14 cellular contexts compared by ENCODE assay signal in the genomic region with DNA sequence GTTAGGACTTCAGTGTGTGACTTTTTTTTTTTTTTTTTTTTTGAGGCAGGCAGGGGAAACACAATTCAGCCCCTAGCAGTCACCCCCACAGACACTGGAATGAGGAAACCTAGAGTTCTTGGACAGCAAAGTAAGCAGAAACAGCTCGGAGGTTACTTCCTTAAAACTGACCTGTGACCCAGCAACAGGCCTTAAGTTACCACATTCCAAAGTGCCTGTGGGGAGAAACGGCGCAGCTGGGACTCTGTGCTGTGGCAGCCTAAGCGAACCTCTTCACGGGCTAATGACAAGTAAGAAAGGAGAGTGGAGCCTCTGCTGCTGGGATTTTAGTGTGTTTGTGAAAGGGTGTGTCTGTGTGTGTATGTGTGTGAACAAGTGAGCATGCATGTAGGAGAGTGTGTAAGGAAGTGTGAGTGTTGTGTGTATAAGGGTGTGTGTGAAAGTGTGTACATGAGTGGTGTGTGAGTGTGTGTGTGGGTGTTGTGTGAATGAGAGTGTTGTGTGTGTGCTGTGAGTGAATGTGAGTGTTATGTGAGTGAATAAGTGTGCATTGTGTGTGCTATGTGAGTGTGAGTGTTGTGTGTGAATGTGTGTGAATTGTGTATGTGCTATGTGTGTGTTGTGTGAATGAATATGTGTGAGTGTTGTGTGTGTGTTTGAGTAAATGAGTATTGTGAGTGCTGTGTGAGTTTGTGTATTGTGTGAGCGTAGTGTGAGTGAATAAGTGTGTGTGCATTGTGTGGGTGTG.
DNase-seq lines count a peak whose midpoint lies in the region; ATAC-seq, FAIRE-seq and TF ChIP-seq lines count a peak whose summit lies in the region.
"Had no signal": no experiment of that assay in that cellular context is flagged by ENCODE, and none has a peak within 500 bp of the region (broad histone marks: within the 10 kb centered on the region; RNA-seq: fewer than 3 reads in every experiment).

No MANE protein-coding gene starts in this region.

- in situ Hi-C loops in gastrocnemius medialis (cut with MboI; ENCODE audit: low sequenced_read_pairs in 4 of 4) = no loop called here

- H3K27me3 ChIP-seq in Peyer's patch (no peaks in the 10 kb centered on the region), osteoblast (ENCODE audit: insufficient read depth, low read length) (no peaks in the 10 kb centered on the region), gastrocnemius medialis (peaks cover 0 to 2% (median 0%) of the 10 kb centered on the region in 3 donors)

- DNase-seq in GM12891 (ENCODE audit: insufficient read length, low spot score) = no peak
- peak in 2 of 3 donors; percentile 49 to 51 for DNase-seq in Peyer's patch
- DNase-seq in globus pallidus (ENCODE audit: low spot score) = peak; percentile 19
- peak; percentile 6 for DNase-seq in osteoblast (ENCODE audit: insufficient read length, low spot score, missing footprints)
- DNase-seq in effector CD4-positive, alpha-beta T cell = no peak
- no peak for DNase-seq in gastrocnemius medialis
- DNase-seq in NCI-H82 treated with DMSO at 0.1 percent for 48 hours (lab: John Stamatoyannopoulos, UW; ENCODE audit: unreplicated experiment) = no peak
- DNase-seq: activated CD8-positive, alpha-beta T cell treated with anti-CD3 and anti-CD28 coated beads, Interleukin-2, amount 10 ng/mL, durations not matched to agents 7 days and 5 days; activated effector memory CD4-positive, alpha-beta T cell treated with anti-CD3 and anti-CD28 coated beads, Interleukin-2, amount 50 U/mL, for 16 hours; DMS79 treated with DMSO at 0.1 percent for 48 hours; stimulated activated CD4-positive, alpha-beta T cell treated with anti-CD3 and anti-CD28 coated beads, Interleukin-4, amount 100 ng/mL, for 1 hour had no signal

- H3K27ac ChIP-seq in Peyer's patch (no peak overlapping the region), osteoblast (ENCODE audit: low read depth, low read length) (no peak overlapping the region), gastrocnemius medialis (no peak overlapping the region)
- H3K27ac ChIP-seq: parathyroid adenoma had no signal

- H3K4me3 ChIP-seq in Peyer's patch = no peak overlapping the region
- no peak overlapping the region for H3K4me3 ChIP-seq in osteoblast (ENCODE audit: insufficient read depth, low read length)
- H3K4me3 ChIP-seq in gastrocnemius medialis = no peak overlapping the region

- no peak overlapping the region for H2AFZ ChIP-seq in osteoblast (ENCODE audit: low read length)
- H2AFZ ChIP-seq: parathyroid adenoma had no signal

- FAIRE-seq in GM12891 (lab: Jason Lieb, UNC) = peak; percentile 48

- H3K4me2 ChIP-seq in osteoblast (ENCODE audit: insufficient read depth, low read length) = no peak overlapping the region

- H3K79me2 ChIP-seq in osteoblast (ENCODE audit: insufficient read depth, low read length) = no peaks in the 10 kb centered on the region
- H3K79me2 ChIP-seq: parathyroid adenoma had no signal

- ATAC-seq in GM19467 (IDR thresholded peaks at IDR 0.05; ENCODE audit: unreplicated experiment) (no peak), gastrocnemius medialis (no peak)
- ATAC-seq: activated CD8-positive, alpha-beta T cell treated with anti-CD3 and anti-CD28 coated beads, Interleukin-2, amount 10 ng/mL, durations not matched to agents 7 days and 5 days; stimulated activated effector memory CD8-positive, alpha-beta T cell treated with anti-CD3 and anti-CD28 coated beads, Interleukin-12 subunit alpha, Interleukin-12 subunit beta, amount 100 ng/mL, for 72 hours had no signal

- TF ChIP-seq CTCF in Peyer's patch (IDR thresholded peaks at IDR 0.05) (no peak), osteoblast (IDR thresholded peaks at IDR 0.05; ENCODE audit: extremely low read depth, low read depth, low read length) (no peak), gastrocnemius medialis (IDR thresholded peaks at IDR 0.05 in 4 of 5, conservative IDR thresholded peaks at IDR 0.05 in 1 of 5) (no peak)

- TF ChIP-seq POLR2A in GM12891 (IDR thresholded peaks at IDR 0.05; ENCODE audit: low read depth, low read length) = no peak
- TF ChIP-seq POLR2A in Peyer's patch (IDR thresholded peaks at IDR 0.05) = no peak
- no peak for TF ChIP-seq POLR2A in gastrocnemius medialis (IDR thresholded peaks at IDR 0.05)

- H3K4me1 ChIP-seq in Peyer's patch (no peaks in the 10 kb centered on the region), osteoblast (ENCODE audit: insufficient read depth, low read length) (no peaks in the 10 kb centered on the region), gastrocnemius medialis (no peaks in the 10 kb centered on the region)
- H3K4me1 ChIP-seq: parathyroid adenoma had no signal

- intact Hi-C loops in gastrocnemius medialis (cut with DNase I; ENCODE audit: low total_unique reads) = no loop called here

- H4K20me1 ChIP-seq in osteoblast (ENCODE audit: insufficient read depth, low read length) = no peaks in the 10 kb centered on the region

- no peaks in the 10 kb centered on the region for H3K9me3 ChIP-seq in Peyer's patch
- no peaks in the 10 kb centered on the region for H3K9me3 ChIP-seq in osteoblast (ENCODE audit: low read depth, low read length)
- H3K9me3 ChIP-seq in gastrocnemius medialis = no peaks in the 10 kb centered on the region

- no peaks in the 10 kb centered on the region for H3K36me3 ChIP-seq in Peyer's patch
- no peaks in the 10 kb centered on the region for H3K36me3 ChIP-seq in osteoblast (ENCODE audit: insufficient read depth, low read length)
- no peaks in the 10 kb centered on the region for H3K36me3 ChIP-seq in gastrocnemius medialis

TF ChIP-seq in GM12891, 5 proteins besides CTCF, POLR2A, EP300 and RAD21:
- TF ChIP-seq POU2F2 (IDR thresholded peaks at IDR 0.05; ENCODE audit: low read depth, low read length) = no peak
- TF ChIP-seq PAX5 (IDR thresholded peaks at IDR 0.05; ENCODE audit: insufficient read depth, low read length, severe bottlenecking) = no peak
- no peak for TF ChIP-seq POLR2AphosphoS5 (IDR thresholded peaks at IDR 0.05; ENCODE audit: low read depth, low read length)
- no peak for TF ChIP-seq TAF1 (IDR thresholded peaks at IDR 0.05; ENCODE audit: low read depth, low read length)
- TF ChIP-seq SPI1 (IDR thresholded peaks at IDR 0.05; ENCODE audit: low read depth, low read length) = no peak

Comparison
In these comparisons a context has a peak if more than half of its experiments do, and no peak if none do; other contexts are left out.
1. DNase-seq: peak in Peyer's patch (2 of 3), globus pallidus (single experiment) and osteoblast (single experiment); none in GM12891 (single experiment), effector CD4-positive, alpha-beta T cell (single experiment), gastrocnemius medialis (0 of 2) and NCI-H82 treated with DMSO at 0.1 percent for 48 hours (single experiment).